ENCODE assay signal across 26 cellular contexts in genomic region chr5:158147227-158147626, GRCh38.
"Had no signal": no experiment of that assay in that cellular context is flagged by ENCODE, and none has a peak within 500 bp of the region (broad histone marks: within the 10 kb centered on the region; RNA-seq: fewer than 3 reads in every experiment).

No MANE protein-coding gene starts in this region.

- DNase-seq: dermis blood vessel endothelial cell; dorsolateral prefrontal cortex; effector CD4-positive, alpha-beta T cell; effector memory CD4-positive, alpha-beta T cell; erythroblast; esophagus squamous epithelium; foreskin fibroblast; foreskin melanocyte; gastrocnemius medialis; glutamatergic neuron; head of caudate nucleus; heart right ventricle; hippocampal formation; islet precursor cell; kidney; kidney glomerular epithelial cell; left colon; left ventricle myocardium inferior; lower lobe of right lung; mesenchymal stem cell; mucosa of descending colon; naive B cell; naive thymus-derived CD8-positive, alpha-beta T cell had no signal

- H3K36me3 ChIP-seq: esophagus squamous epithelium, gastrocnemius medialis, heart right ventricle, left ventricle myocardium inferior, lower lobe of right lung had no signal

- H3K9me3 ChIP-seq: esophagus squamous epithelium, gastrocnemius medialis, heart right ventricle, left ventricle myocardium inferior, lower lobe of right lung, mucosa of descending colon had no signal

- H3K4me1 ChIP-seq: esophagus squamous epithelium, gastrocnemius medialis, heart right ventricle, left ventricle myocardium inferior, lower lobe of right lung had no signal

- ATAC-seq: esophagus mucosa; gastrocnemius medialis; heart right ventricle; left colon; left lobe of liver; lower lobe of right lung; mucosa of descending colon; naive thymus-derived CD8-positive, alpha-beta T cell had no signal

- H3K4me3 ChIP-seq: coronary artery, dorsolateral prefrontal cortex, esophagus squamous epithelium, gastrocnemius medialis, heart right ventricle, left ventricle myocardium inferior, lower lobe of right lung, mucosa of descending colon had no signal

- H3K27me3 ChIP-seq: esophagus squamous epithelium, gastrocnemius medialis, heart right ventricle had no signal
